Comparison of ENCODE assay signal across 8 cellular contexts in genomic region chr4:38675167-38676121, GRCh38.
DNase-seq lines count a peak whose midpoint lies in the region; ATAC-seq and TF ChIP-seq lines count a peak whose summit lies in the region.

No MANE protein-coding gene starts in this region.

- ATAC-seq in HG03064 (IDR thresholded peaks at IDR 0.05; ENCODE audit: low read depth, unreplicated experiment): peak; percentile 44
- peak; percentile 64 to 75 for ATAC-seq in activated CD4-positive, CD25-positive, alpha-beta regulatory T cell treated with anti-CD3 and anti-CD28 coated beads, Interleukin-2, amount 50 U/mL, for 24 hours
- ATAC-seq in central memory CD8-positive, alpha-beta T cell (replicated peaks; ENCODE audit: extremely low read depth, poor library complexity, severe bottlenecking): peak; percentile 50
- no peak for ATAC-seq in HG03571 (IDR thresholded peaks at IDR 0.05; ENCODE audit: unreplicated experiment)

- peak; percentile 84 for TF ChIP-seq CTCF in GM12865 (IDR thresholded peaks at IDR 0.05; ENCODE audit: insufficient read depth, low read depth, low read length, missing control alignments)

- H3K4me1 Mint-ChIP-seq in central memory CD8-positive, alpha-beta T cell: peaks cover 84% of the 10 kb centered on the region

- H3K4me3 Mint-ChIP-seq in central memory CD8-positive, alpha-beta T cell: peak overlapping the region; percentile 12

- H3K9me3 Mint-ChIP-seq in central memory CD8-positive, alpha-beta T cell: no peaks in the 10 kb centered on the region

- no peak overlapping the region for H3K4me3 ChIP-seq in GM12865 (ENCODE audit: low read depth, low read length)

- peaks cover 43% of the 10 kb centered on the region for H3K36me3 Mint-ChIP-seq in central memory CD8-positive, alpha-beta T cell (ENCODE audit: insufficient read depth)

- peak overlapping the region; percentile 60 for H3K27ac Mint-ChIP-seq in central memory CD8-positive, alpha-beta T cell (ENCODE audit: low read depth)

- peak; percentile 89 for DNase-seq in GM12865 (ENCODE audit: low read depth)
- peak; percentile 71 for DNase-seq in NCI-H345 (lab: John Stamatoyannopoulos, UW)
- peak; percentile 77 to 78 for DNase-seq in central memory CD8-positive, alpha-beta T cell (ENCODE audit: low spot score in 2 of 2)
- DNase-seq in kidney tubule cell (ENCODE audit: low spot score): peak; percentile 86
- DNase-seq in stimulated activated CD4-positive, alpha-beta T cell treated with anti-CD3 and anti-CD28 coated beads, Interleukin-15, amount 100 ng/mL, for 48 hours (ENCODE audit: low read depth in 2 of 2): peak; percentile 61 to 74

- H3K27me3 Mint-ChIP-seq in central memory CD8-positive, alpha-beta T cell: no peaks in the 10 kb centered on the region
